Comparison of ENCODE assay signal across 23 cellular contexts in genomic region chr2:171365232-171365631, GRCh38.
DNase-seq lines count a peak whose midpoint lies in the region; TF ChIP-seq lines count a peak whose summit lies in the region.
"Had no signal": no experiment of that assay in that cellular context is flagged by ENCODE, and none has a peak within 500 bp of the region (broad histone marks: within the 10 kb centered on the region; RNA-seq: fewer than 3 reads in every experiment).

No MANE protein-coding gene starts in this region.

- no peaks in the 10 kb centered on the region for H3K27me3 ChIP-seq in Karpas-422 (ENCODE audit: low read length)
- H3K27me3 ChIP-seq: testis had no signal

- POLR2A ChIA-PET in RWPE1 (lab: Yijun Ruan, JAX; ENCODE audit: low non-redundant PET): no interaction called here

- H3K27ac ChIP-seq in RWPE1 (no peak overlapping the region; the same call in 1 of the 2 replicates), Karpas-422 (ENCODE audit: low read length) (no peak overlapping the region)
- H3K27ac ChIP-seq: HL-60, skin epidermis, testis had no signal

- peaks cover 16% of the 10 kb centered on the region for H3K4me1 ChIP-seq in Karpas-422 (ENCODE audit: low read length)
- H3K4me1 ChIP-seq: HAP-1, testis had no signal

- no peak overlapping the region for H3K9ac ChIP-seq in Karpas-422 (ENCODE audit: low read length)

- H2AFZ ChIP-seq in Karpas-422 (ENCODE audit: low read length): no peak overlapping the region

- H4K20me1 ChIP-seq in Karpas-422 (ENCODE audit: insufficient read depth, low read depth, low read length): no peaks in the 10 kb centered on the region

- DNase-seq in HFF-Myc (ENCODE audit: extremely low read depth, low read depth) (peak; percentile 20), RWPE1 (ENCODE audit: low spot score) (peak; percentile 34), epithelial cell of esophagus (ENCODE audit: low read depth) (peak; percentile 75), renal cortical epithelial cell (ENCODE audit: low read depth) (peak; percentile 35), Karpas-422 (no peak), NCI-H524 treated with DMSO at 0.1 percent for 48 hours (lab: John Stamatoyannopoulos, UW) (no peak)
- DNase-seq in activated CD8-positive, alpha-beta memory T cell treated with anti-CD3 and anti-CD28 coated beads for 24 hours: no peak
- DNase-seq: activated CD4-positive, alpha-beta T cell treated with anti-CD3 and anti-CD28 coated beads for 36 hours; activated gamma-delta T cell treated with Interleukin-2 at 50 U/mL for 16 hours; activated naive CD8-positive, alpha-beta T cell treated with anti-CD3 and anti-CD28 coated beads, Interleukin-2, amount 50 U/mL, for 24 hours; activated T-cell treated with anti-CD3 and anti-CD28 coated beads, Interleukin-2, amount 50 U/mL, for 24 hours; glutamatergic neuron; mesenchymal stem cell; NCI-H1105; NCI-H2029; NCI-H345; NCI-H774; SHP77; SW 1271; testis had no signal

- TF ChIP-seq CTCF in HFF-Myc (IDR thresholded peaks at IDR 0.05; ENCODE audit: low read depth, low read length, missing control alignments): no peak
- no peak for TF ChIP-seq CTCF in RWPE1 (conservative IDR thresholded peaks at IDR 0.05; ENCODE audit: low read depth)
- TF ChIP-seq CTCF in epithelial cell of esophagus (IDR thresholded peaks at IDR 0.05; ENCODE audit: insufficient read depth, low read depth, low read length, missing control alignments): no peak

- no peaks in the 10 kb centered on the region for H3K79me2 ChIP-seq in Karpas-422 (ENCODE audit: low read length)

- no peak overlapping the region for H3K4me2 ChIP-seq in Karpas-422 (ENCODE audit: low read depth, low read length, poor library complexity, severe bottlenecking)

- peaks cover 5% of the 10 kb centered on the region for H3K9me3 ChIP-seq in Karpas-422 (ENCODE audit: low read length)
- H3K9me3 ChIP-seq: HAP-1, testis had no signal

- H3K4me3 ChIP-seq in HFF-Myc (replicated peaks; ENCODE audit: low read depth, low read length) (no peak overlapping the region), epithelial cell of esophagus (ENCODE audit: low read length) (no peak overlapping the region), Karpas-422 (ENCODE audit: low read length) (no peak overlapping the region)
- H3K4me3 ChIP-seq: HAP-1, skin epidermis, testis had no signal

- CTCF ChIA-PET in RWPE1 (lab: Yijun Ruan, JAX): interaction anchor here (0.6 to 0.7 kb wide), 2 partner anchors 130 to 368 kb away, joined by 3 read pairs; no protein-coding TSS in a partner anchor

- no peaks in the 10 kb centered on the region; the same call in 1 of the 2 replicates for H3K36me3 ChIP-seq in Karpas-422 (ENCODE audit: insufficient read depth, low read length)
- H3K36me3 ChIP-seq: HAP-1 had no signal

- no peaks in the 10 kb centered on the region for H3K9me2 ChIP-seq in Karpas-422 (replicated peaks; ENCODE audit: insufficient read depth, low read length)

Comparison
In these comparisons a context has a peak if more than half of its experiments do, and no peak if none do; other contexts are left out.
1. DNase-seq: peak in HFF-Myc (single experiment), RWPE1 (single experiment), epithelial cell of esophagus (single experiment) and renal cortical epithelial cell (single experiment); none in activated CD8-positive, alpha-beta memory T cell treated with anti-CD3 and anti-CD28 coated beads for 24 hours (single experiment), Karpas-422 (single experiment) and NCI-H524 treated with DMSO at 0.1 percent for 48 hours (single experiment).